In the genomic region with DNA sequence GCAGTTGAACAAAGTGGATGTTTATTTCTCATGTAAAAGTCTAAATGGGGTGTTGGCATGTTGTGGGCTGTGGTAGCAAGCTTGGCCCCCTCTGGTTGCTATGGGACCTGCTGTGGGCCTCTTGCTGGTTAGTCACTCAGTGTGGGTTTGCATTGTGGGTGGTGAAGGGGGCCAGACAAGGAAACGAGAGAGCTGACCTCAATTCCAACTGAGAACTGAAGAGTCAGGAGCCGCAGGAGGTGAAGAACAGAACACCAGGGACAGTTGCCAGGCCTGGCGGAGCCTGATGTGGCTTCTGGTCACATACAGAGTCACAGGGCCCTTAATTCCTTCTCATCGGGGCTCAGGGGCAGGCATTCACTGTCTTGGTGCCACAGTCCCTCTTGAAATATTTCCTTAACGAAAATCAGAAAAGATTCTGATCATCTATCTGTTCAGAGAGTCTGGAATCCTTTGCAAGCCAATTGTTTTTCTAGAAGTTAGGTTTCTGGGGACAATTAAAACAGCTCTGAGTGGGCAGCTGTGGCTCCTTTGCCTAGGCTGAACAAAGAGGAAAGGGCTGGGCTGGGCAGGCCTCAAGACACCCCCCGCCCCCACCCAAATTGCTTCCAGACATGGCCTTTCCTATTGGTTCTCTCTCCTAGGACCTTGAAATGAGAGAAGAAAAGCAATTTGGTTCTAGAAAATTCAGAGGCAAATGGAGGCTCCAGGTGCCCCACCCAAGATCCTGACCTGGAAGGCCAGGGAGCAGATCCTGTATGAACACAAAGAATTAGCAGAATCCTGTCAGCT, we compare ENCODE assay signal across 10 cellular contexts. TPM values are rescaled to one million over a fixed set of nuclear protein-coding genes. Genes with fewer than 3 reads are reported as not detected.
DNase-seq lines count a peak whose midpoint lies in the region; ATAC-seq, FAIRE-seq and TF ChIP-seq lines count a peak whose summit lies in the region.
"Had no signal": no experiment of that assay in that cellular context is flagged by ENCODE, and none has a peak within 500 bp of the region (broad histone marks: within the 10 kb centered on the region; RNA-seq: fewer than 3 reads in every experiment).

No MANE protein-coding gene starts in this region.

- intact Hi-C loops in cardiac septum (cut with DNase I), result loop anchor here (5.0 kb wide), 1 partner anchor 487 kb away; no protein-coding TSS in a partner anchor
- intact Hi-C loops in vagina (cut with DNase I), result no loop called here

- no peak overlapping the region for H3K27ac Mint-ChIP-seq in activated naive CD8-positive, alpha-beta T cell treated with anti-CD3 and anti-CD28 coated beads for 36 hours
- peak overlapping the region; percentile 80 to 91 for H3K27ac Mint-ChIP-seq in natural killer cell treated with Interleukin-12 subunit alpha and Interleukin-12 subunit beta and Interleukin-15 and Interleukin-18, amount 100 ng/mL, for 72 hours

- peak overlapping the region; percentile 92 for H3K27ac ChIP-seq in cardiac muscle cell
- H3K27ac ChIP-seq in vagina, result peak overlapping the region; percentile 89

- no peaks in the 10 kb centered on the region for H3K9me3 Mint-ChIP-seq in activated naive CD8-positive, alpha-beta T cell treated with anti-CD3 and anti-CD28 coated beads for 36 hours
- no peaks in the 10 kb centered on the region for H3K9me3 Mint-ChIP-seq in natural killer cell treated with Interleukin-12 subunit alpha and Interleukin-12 subunit beta and Interleukin-15 and Interleukin-18, amount 100 ng/mL, for 72 hours

- FAIRE-seq in urothelium cell line (lab: Jason Lieb, UNC), result no peak

- no peak for TF ChIP-seq CTCF in cardiac muscle cell (IDR thresholded peaks at IDR 0.05; ENCODE audit: low read depth, low read length)
- TF ChIP-seq CTCF in vagina (IDR thresholded peaks at IDR 0.05), result no peak
- TF ChIP-seq CTCF in GM20000 (IDR thresholded peaks at IDR 0.05; ENCODE audit: extremely low read depth, missing control alignments), result no peak

- H3K27me3 Mint-ChIP-seq in activated naive CD8-positive, alpha-beta T cell treated with anti-CD3 and anti-CD28 coated beads for 36 hours, result no peaks in the 10 kb centered on the region
- H3K27me3 Mint-ChIP-seq in natural killer cell treated with Interleukin-12 subunit alpha and Interleukin-12 subunit beta and Interleukin-15 and Interleukin-18, amount 100 ng/mL, for 72 hours, result no peaks in the 10 kb centered on the region

- H3K4me1 ChIP-seq in cardiac muscle cell (ENCODE audit: low read depth) (peaks cover 11% of the 10 kb centered on the region), vagina (peaks cover 32% of the 10 kb centered on the region)

- peaks cover 17% of the 10 kb centered on the region for H3K36me3 Mint-ChIP-seq in activated naive CD8-positive, alpha-beta T cell treated with anti-CD3 and anti-CD28 coated beads for 36 hours
- peaks cover 13% of the 10 kb centered on the region for H3K36me3 Mint-ChIP-seq in natural killer cell treated with Interleukin-12 subunit alpha and Interleukin-12 subunit beta and Interleukin-15 and Interleukin-18, amount 100 ng/mL, for 72 hours

- no peaks in the 10 kb centered on the region for H3K27me3 ChIP-seq in cardiac muscle cell
- no peaks in the 10 kb centered on the region for H3K27me3 ChIP-seq in vagina

- no peak overlapping the region for H3K4me3 Mint-ChIP-seq in activated naive CD8-positive, alpha-beta T cell treated with anti-CD3 and anti-CD28 coated beads for 36 hours
- H3K4me3 Mint-ChIP-seq in natural killer cell treated with Interleukin-12 subunit alpha and Interleukin-12 subunit beta and Interleukin-15 and Interleukin-18, amount 100 ng/mL, for 72 hours, result peak overlapping the region; percentile 86

- H3K36me3 ChIP-seq in cardiac muscle cell (no peaks in the 10 kb centered on the region), vagina (no peaks in the 10 kb centered on the region)

- peak in 1 of 2 donors; percentile 22 for DNase-seq in cardiac muscle cell (ENCODE audit: low read depth in 1 of 2, low spot score in 1 of 2)
- DNase-seq in cardiac septum (ENCODE audit: low spot score), result no peak
- DNase-seq in activated naive CD8-positive, alpha-beta T cell treated with anti-CD3 and anti-CD28 coated beads for 36 hours, result peak; percentile 47
- DNase-seq in natural killer cell treated with Interleukin-12 subunit alpha and Interleukin-12 subunit beta and Interleukin-15 and Interleukin-18, amount 100 ng/mL, for 72 hours (ENCODE audit: low spot score), result peak; percentile 76
- DNase-seq in vagina (ENCODE audit: extremely low spot score in 2 of 2), result no peak
- DNase-seq in NCI-H2081 (lab: John Stamatoyannopoulos, UW), result no peak
- DNase-seq in urothelium cell line (ENCODE audit: low spot score), result no peak
- no peak for DNase-seq in GM20000 (ENCODE audit: low spot score)
- DNase-seq: DMS 273 treated with DMSO at 0.1 percent for 48 hours, KG1 had no signal

- H3K4me3 ChIP-seq in cardiac muscle cell, result no peak overlapping the region
- H3K4me3 ChIP-seq in vagina, result no peak overlapping the region

- peak; percentile 38 to 58 for ATAC-seq in natural killer cell treated with Interleukin-12 subunit alpha and Interleukin-12 subunit beta and Interleukin-15 and Interleukin-18, amount 100 ng/mL, for 72 hours

- H3K9me3 ChIP-seq in cardiac muscle cell (ENCODE audit: low read depth) (no peaks in the 10 kb centered on the region), vagina (no peaks in the 10 kb centered on the region)

- no peak for TF ChIP-seq POLR2A in vagina (IDR thresholded peaks at IDR 0.05)

- H3K4me1 Mint-ChIP-seq in activated naive CD8-positive, alpha-beta T cell treated with anti-CD3 and anti-CD28 coated beads for 36 hours, result peaks cover 27% of the 10 kb centered on the region
- peaks cover 46 to 68% of the 10 kb centered on the region in 2 donors for H3K4me1 Mint-ChIP-seq in natural killer cell treated with Interleukin-12 subunit alpha and Interleukin-12 subunit beta and Interleukin-15 and Interleukin-18, amount 100 ng/mL, for 72 hours (ENCODE audit: low read depth in 2 of 2)

RNA-seq across cellular contexts. Expression of a gene that starts 2.1 kb away (rescaled TPM):
- total RNA-seq in cardiac muscle cell (32.3 and 40.0 TPM in 2 replicates), cardiac septum (11.1 TPM), vagina (53.8 TPM)
- polyA plus RNA-seq in cardiac muscle cell, result 37.3 and 40.6 TPM in 2 replicates
- 10 to 100 TPM; 66.0 to 69.9 TPM for total RNA-seq in activated naive CD8-positive, alpha-beta T cell treated with anti-CD3 and anti-CD28 coated beads for 36 hours
- total RNA-seq in natural killer cell treated with Interleukin-12 subunit alpha and Interleukin-12 subunit beta and Interleukin-15 and Interleukin-18, amount 100 ng/mL, for 72 hours, result 100 to 1,000 TPM in 1 of 2 donors, 10 to 100 TPM in 1; 96.8 to 135 TPM

Comparison
In these comparisons a context has a peak if more than half of its experiments do, and no peak if none do; other contexts are left out.
1. DNase-seq: peak in activated naive CD8-positive, alpha-beta T cell treated with anti-CD3 and anti-CD28 coated beads for 36 hours (single experiment) and natural killer cell treated with Interleukin-12 subunit alpha and Interleukin-12 subunit beta and Interleukin-15 and Interleukin-18, amount 100 ng/mL, for 72 hours (single experiment); none in cardiac septum (single experiment), vagina (0 of 2), NCI-H2081 (0 of 2), urothelium cell line (single experiment) and GM20000 (single experiment).